In the genomic region with DNA sequence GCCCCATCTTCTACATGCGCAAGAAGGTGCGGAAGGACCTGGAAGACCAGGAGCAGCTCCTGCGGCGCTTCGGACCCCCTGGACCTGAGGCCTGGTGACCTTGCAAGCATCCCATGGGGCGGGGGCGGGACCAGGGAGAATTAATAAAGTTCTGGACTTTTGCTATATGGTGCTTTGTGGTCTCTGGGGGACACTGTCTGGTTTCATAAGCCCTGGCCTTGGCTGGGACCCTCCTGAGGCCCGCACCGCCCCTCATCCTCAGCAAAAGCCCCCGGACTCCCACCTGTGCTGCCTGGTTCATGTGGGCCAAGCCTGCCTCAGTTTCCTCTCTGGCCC, we compare ENCODE assay signal across 20 cellular contexts. TPM values are rescaled to one million over a fixed set of nuclear protein-coding genes. Genes with fewer than 3 reads are reported as not detected.
DNase-seq lines count a peak whose midpoint lies in the region; ATAC-seq and TF ChIP-seq lines count a peak whose summit lies in the region.
"Had no signal": no experiment of that assay in that cellular context is flagged by ENCODE, and none has a peak within 500 bp of the region (broad histone marks: within the 10 kb centered on the region; RNA-seq: fewer than 3 reads in every experiment).

No MANE protein-coding gene starts in this region.

- peak overlapping the region in 8 of 11 experiments; percentile 61 to 82 (median 69); a peak in 14 of 22 replicates for H3K27ac ChIP-seq in BLaER1 treated with 17β-estradiol and CSF1 and Interleukin-3, amounts not matched to agents 10 nM and 100 nM
- H3K27ac ChIP-seq in GM23338 (ENCODE audit: low read depth) (no peak overlapping the region), OCI-LY7 (ENCODE audit: low read depth, low read length, poor library complexity, severe bottlenecking) (peak overlapping the region; percentile 91)
- H3K27ac ChIP-seq: KMS-11, SK-N-MC had no signal

- ATAC-seq in GM23338, result no peak
- no peak for ATAC-seq in naive B cell (ENCODE audit: low read depth in 2 of 2)
- ATAC-seq in HG03280 (IDR thresholded peaks at IDR 0.05; ENCODE audit: unreplicated experiment), result no peak
- ATAC-seq in GM21529 (IDR thresholded peaks at IDR 0.05; ENCODE audit: unreplicated experiment), result no peak
- ATAC-seq: CD8-positive, alpha-beta T cell had no signal

- H3K36me3 Mint-ChIP-seq in GM23338 (ENCODE audit: low read depth) (peaks cover 32% of the 10 kb centered on the region), naive B cell (peaks cover 12 to 32% of the 10 kb centered on the region in 2 donors), endothelial cell (ENCODE audit: low read depth, unreplicated experiment) (peaks cover 15% of the 10 kb centered on the region)
- H3K36me3 Mint-ChIP-seq: CD8-positive, alpha-beta T cell had no signal

- no TSS peak for BruUV-seq in OCI-LY7 (replicated peaks; lab: Mats Ljungman, UMichigan)

- intact Hi-C loops in OCI-LY7 (cut with micrococcal nuclease; ENCODE audit: unreplicated experiment), result loop anchor here (1.0 kb wide), 1 partner anchor 13 kb away; no protein-coding TSS in a partner anchor

- H3K9me2 ChIP-seq in GM23338 (ENCODE audit: insufficient read depth) (no peaks in the 10 kb centered on the region), OCI-LY7 (ENCODE audit: insufficient read depth, low read length) (no peaks in the 10 kb centered on the region)

- H3K79me2 ChIP-seq in GM23338 (replicated peaks; ENCODE audit: insufficient read depth) (peaks cover 6% of the 10 kb centered on the region; the same call in 1 of the 2 replicates), OCI-LY7 (ENCODE audit: insufficient read depth, low read depth, low read length) (peaks cover 41% of the 10 kb centered on the region)

- CTCF ChIA-PET in OCI-LY7 (lab: Charles Lee; ENCODE audit: unreplicated experiment), result no interaction called here

- H3K9me3 Mint-ChIP-seq in GM23338 (peaks cover 3% of the 10 kb centered on the region; the same call in 2 of the 3 replicates), naive B cell (no peaks in the 10 kb centered on the region), endothelial cell (ENCODE audit: unreplicated experiment) (no peaks in the 10 kb centered on the region)
- H3K9me3 Mint-ChIP-seq: CD8-positive, alpha-beta T cell had no signal

- TF ChIP-seq CTCF in GM23338 (conservative IDR thresholded peaks at IDR 0.05; ENCODE audit: low read depth in 2 of 2) (no peak), OCI-LY7 (conservative IDR thresholded peaks at IDR 0.05; ENCODE audit: low read length) (no peak), endothelial cell (IDR thresholded peaks at IDR 0.05; ENCODE audit: unreplicated experiment) (no peak)

- peaks cover 51 to 94% (median 78%) of the 10 kb centered on the region in 10 experiments for H3K4me1 ChIP-seq in BLaER1 treated with 17β-estradiol and CSF1 and Interleukin-3, amounts not matched to agents 10 nM and 100 nM
- H3K4me1 ChIP-seq in GM23338 (ENCODE audit: insufficient read depth) (peaks cover 14% of the 10 kb centered on the region; the same call in 1 of the 2 replicates), OCI-LY7 (ENCODE audit: insufficient read depth, low read length, poor library complexity, severe bottlenecking) (peaks cover 65% of the 10 kb centered on the region)

- H4K20me1 ChIP-seq in BLaER1 treated with 17β-estradiol and CSF1 and Interleukin-3, amounts not matched to agents 10 nM and 100 nM, result peaks cover 0 to 19% (median 6%) of the 10 kb centered on the region in 11 experiments; a peak in 8 of 22 replicates
- H4K20me1 ChIP-seq in GM23338 (replicated peaks; ENCODE audit: insufficient read depth) (no peaks in the 10 kb centered on the region; the same call in 1 of the 2 replicates), OCI-LY7 (ENCODE audit: insufficient read depth, low read length) (no peaks in the 10 kb centered on the region; the same call in 1 of the 2 replicates)

- H3K27me3 ChIP-seq in BLaER1 treated with 17β-estradiol and CSF1 and Interleukin-3, amounts not matched to agents 10 nM and 100 nM, result peaks cover 0 to 7% (median 0%) of the 10 kb centered on the region in 11 experiments; a peak in 1 of 22 replicates
- no peaks in the 10 kb centered on the region for H3K27me3 ChIP-seq in GM23338 (ENCODE audit: insufficient read depth)

- peak overlapping the region in 6 of 10 experiments; percentile 62 to 80 (median 70); a peak in 10 of 20 replicates for H3K4me3 ChIP-seq in BLaER1 treated with 17β-estradiol and CSF1 and Interleukin-3, amounts not matched to agents 10 nM and 100 nM
- H3K4me3 ChIP-seq in GM23338, result peak overlapping the region; percentile 78
- peak overlapping the region; percentile 80 for H3K4me3 ChIP-seq in OCI-LY7 (ENCODE audit: low read depth, low read length, poor library complexity, severe bottlenecking)
- H3K4me3 ChIP-seq: SK-N-MC had no signal

- peak overlapping the region in 8 of 11 experiments; percentile 71 to 86 (median 78); a peak in 16 of 22 replicates for H3K9ac ChIP-seq in BLaER1 treated with 17β-estradiol and CSF1 and Interleukin-3, amounts not matched to agents 10 nM and 100 nM

- peak overlapping the region; percentile 81 to 98 (median 96); a peak in 21 of 22 replicates for H3K4me2 ChIP-seq in BLaER1 treated with 17β-estradiol and CSF1 and Interleukin-3, amounts not matched to agents 10 nM and 100 nM
- H3K4me2 ChIP-seq in GM23338 (peak overlapping the region; percentile 98), OCI-LY7 (ENCODE audit: low read length) (peak overlapping the region; percentile 92)

- peaks cover 9% of the 10 kb centered on the region for H3K27me3 Mint-ChIP-seq in GM23338 (ENCODE audit: insufficient read depth, low read depth, poor library complexity)
- H3K27me3 Mint-ChIP-seq in naive B cell, result no peaks in the 10 kb centered on the region
- H3K27me3 Mint-ChIP-seq in endothelial cell (ENCODE audit: unreplicated experiment), result peaks cover 13% of the 10 kb centered on the region

- peaks cover 14% of the 10 kb centered on the region; the same call in 1 of the 2 replicates for H3F3A ChIP-seq in GM23338 (replicated peaks; ENCODE audit: low read depth)

- POLR2A ChIA-PET in OCI-LY7 (lab: Charles Lee), result no interaction called here

- H3K27ac Mint-ChIP-seq in GM23338 (no peak overlapping the region), naive B cell (peak overlapping the region; percentile 95 to 99 (median 97)), endothelial cell (ENCODE audit: unreplicated experiment) (no peak overlapping the region)
- H3K27ac Mint-ChIP-seq: CD8-positive, alpha-beta T cell had no signal

- no peak overlapping the region for H3K4me3 Mint-ChIP-seq in GM23338
- peak overlapping the region; percentile 96 to 100 (median 99) for H3K4me3 Mint-ChIP-seq in naive B cell
- no peak overlapping the region for H3K4me3 Mint-ChIP-seq in endothelial cell (ENCODE audit: unreplicated experiment)
- H3K4me3 Mint-ChIP-seq: CD8-positive, alpha-beta T cell had no signal

- DNase-seq in GM23338 (ENCODE audit: low spot score) (no peak), OCI-LY7 (ENCODE audit: low spot score) (no peak), naive B cell (no peak), COLO829 (ENCODE audit: low spot score) (no peak), endothelial cell (ENCODE audit: low spot score) (no peak)
- DNase-seq: CD8-positive, alpha-beta T cell; GOT3; NCI-H1048; NCI-H2171 treated with DMSO at 0.1 percent for 48 hours; NCI-H446 treated with DMSO at 0.1 percent for 48 hours; OCI-M1; SHP77 had no signal

- H3K9me3 ChIP-seq in BLaER1 treated with 17β-estradiol and CSF1 and Interleukin-3, amounts not matched to agents 10 nM and 100 nM (replicated peaks in 1 of 11), result peaks cover 0 to 7% (median 0%) of the 10 kb centered on the region in 11 experiments; a peak in 5 of 22 replicates
- peaks cover 5% of the 10 kb centered on the region; the same call in 1 of the 2 replicates for H3K9me3 ChIP-seq in OCI-LY7 (ENCODE audit: low read length)

- H2AFZ ChIP-seq in GM23338 (no peak overlapping the region), OCI-LY7 (ENCODE audit: low read length) (no peak overlapping the region)

- H3K4me1 Mint-ChIP-seq in GM23338 (peaks cover 25% of the 10 kb centered on the region), naive B cell (peaks cover 50 to 70% (median 64%) of the 10 kb centered on the region in 3 donors), endothelial cell (ENCODE audit: unreplicated experiment) (peaks cover 11% of the 10 kb centered on the region)

- peaks cover 3 to 31% (median 23%) of the 10 kb centered on the region in 11 experiments; a peak in 19 of 22 replicates for H3K36me3 ChIP-seq in BLaER1 treated with 17β-estradiol and CSF1 and Interleukin-3, amounts not matched to agents 10 nM and 100 nM
- H3K36me3 ChIP-seq in GM23338 (ENCODE audit: insufficient read depth) (no peaks in the 10 kb centered on the region), OCI-LY7 (ENCODE audit: insufficient read depth, low read length) (peaks cover 56% of the 10 kb centered on the region)

RNA-seq across cellular contexts. Expression of a gene that starts 0.9 kb away (rescaled TPM):
- total RNA-seq in GM23338 (2014; rRNA removed; shearing (Covaris generic)), result 16.9 and 17.5 TPM in 2 replicates
- 12.6 and 13.0 TPM in 2 replicates for polyA plus RNA-seq in GM23338 (2016; fragmentation: Nextera tagmentation; extraction: Ambion mirVana)
- 122 and 145 TPM in 2 replicates for total RNA-seq in OCI-LY7 (2014; rRNA removed; shearing (Covaris generic))
- 99.4 and 101 TPM in 2 replicates for total RNA-seq in OCI-LY7 (2022)
- 100 to 1,000 TPM; 218 to 343 (median 286) TPM for polyA plus RNA-seq in naive B cell (ENCODE audit: low read depth in 6 of 6)
- not detected for total RNA-seq in endothelial cell (ENCODE audit: unreplicated experiment)
- total RNA-seq: MCF 10A, RPMI7951 had no signal
- polyA plus RNA-seq: BJ had no signal

RNA-seq across cellular contexts. Expression of a gene that starts 14.9 kb away (rescaled TPM):
- 3.8 and 4.2 TPM in 2 replicates for total RNA-seq in GM23338 (2014; rRNA removed; shearing (Covaris generic))
- 5.9 and 6.1 TPM in 2 replicates for polyA plus RNA-seq in GM23338 (2016; fragmentation: Nextera tagmentation; extraction: Ambion mirVana)
- 10.6 and 15.4 TPM in 2 replicates for total RNA-seq in OCI-LY7 (2014; rRNA removed; shearing (Covaris generic))
- 22.2 and 28.2 TPM in 2 replicates for total RNA-seq in OCI-LY7 (2022)
- polyA plus RNA-seq in naive B cell (ENCODE audit: low read depth in 6 of 6), result 1 to 10 TPM in 3 of 6 donors, under 1 TPM in 2, not detected in 1; 0.44 to 6.6 (median 1.2) TPM
- 0.46 TPM for total RNA-seq in endothelial cell (ENCODE audit: unreplicated experiment)
- total RNA-seq: MCF 10A, RPMI7951 had no signal
- polyA plus RNA-seq: BJ had no signal

RNA-seq across cellular contexts. Expression of a gene that starts 33.7 kb away (rescaled TPM):
- total RNA-seq in GM23338 (2014; rRNA removed; shearing (Covaris generic)), result 141 and 173 TPM in 2 replicates
- 111 and 113 TPM in 2 replicates for polyA plus RNA-seq in GM23338 (2016; fragmentation: Nextera tagmentation; extraction: Ambion mirVana)
- total RNA-seq in OCI-LY7 (2014; rRNA removed; shearing (Covaris generic)), result 147 and 233 TPM in 2 replicates
- total RNA-seq in OCI-LY7 (2022), result 119 and 127 TPM in 2 replicates
- polyA plus RNA-seq in naive B cell (ENCODE audit: low read depth in 6 of 6), result 10 to 100 TPM; 22.9 to 46.7 (median 32.1) TPM
- 54.4 TPM for total RNA-seq in endothelial cell (ENCODE audit: unreplicated experiment)

RNA-seq across cellular contexts. Expression of a gene that starts 41.6 kb away (rescaled TPM):
- total RNA-seq in GM23338 (2014; rRNA removed; shearing (Covaris generic)), result 54.6 and 70.2 TPM in 2 replicates
- polyA plus RNA-seq in GM23338 (2016; fragmentation: Nextera tagmentation; extraction: Ambion mirVana) (29.8 and 32.9 TPM in 2 replicates), naive B cell (ENCODE audit: low read depth in 6 of 6) (100 to 1,000 TPM in 1 of 6 donors, 10 to 100 TPM in 5; 70.9 to 115 (median 76.1) TPM)
- 52.8 and 65.7 TPM in 2 replicates for total RNA-seq in OCI-LY7 (2014; rRNA removed; shearing (Covaris generic))
- total RNA-seq in OCI-LY7 (2022) (41.2 and 53.1 TPM in 2 replicates), endothelial cell (ENCODE audit: unreplicated experiment) (21.6 TPM)

RNA-seq across cellular contexts. Expression of a gene that starts 52.4 kb away (rescaled TPM):
- 0.14 and 0.27 TPM in 2 replicates for total RNA-seq in GM23338 (2014; rRNA removed; shearing (Covaris generic))
- polyA plus RNA-seq in GM23338 (2016; fragmentation: Nextera tagmentation; extraction: Ambion mirVana) (0.63 and 0.99 TPM in 2 replicates), naive B cell (ENCODE audit: low read depth in 6 of 6) (1 to 10 TPM in 3 of 6 donors, under 1 TPM in 2, not detected in 1; 0.38 to 1.8 (median 1.1) TPM)
- 2.6 and 5.7 TPM in 2 replicates for total RNA-seq in OCI-LY7 (2014; rRNA removed; shearing (Covaris generic))
- total RNA-seq in OCI-LY7 (2022) (15.7 and 30.1 TPM in 2 replicates), endothelial cell (ENCODE audit: unreplicated experiment) (not detected)
- total RNA-seq: RPMI7951 had no signal

Comparison
In these comparisons a context has a peak if more than half of its experiments do, and no peak if none do; other contexts are left out.
1. H3K27ac Mint-ChIP-seq: peak in naive B cell (6 of 6); none in GM23338 (single experiment) and endothelial cell (single experiment).
2. H3K4me3 Mint-ChIP-seq: peak in naive B cell (8 of 8); none in GM23338 (single experiment) and endothelial cell (single experiment).
3. RNA of a gene that starts 0.9 kb away (total RNA-seq): 99.4 to 145 TPM in OCI-LY7 and 16.9 to 17.5 TPM in GM23338; not detected in endothelial cell (single experiment); every median in the first group is over 10 times any median in the second.
4. Peak in every context shown above with its lines, with median percentiles within 50 percentile points of each other: H3K4me2 ChIP-seq and H3K4me3 ChIP-seq.